Comparison of ENCODE assay signal across 10 cellular contexts in genomic region chr3:116135462-116135861, GRCh38.
DNase-seq lines count a peak whose midpoint lies in the region; ATAC-seq lines count a peak whose summit lies in the region.
"Had no signal": no experiment of that assay in that cellular context is flagged by ENCODE, and none has a peak within 500 bp of the region (broad histone marks: within the 10 kb centered on the region; RNA-seq: fewer than 3 reads in every experiment).

No MANE protein-coding gene starts in this region.

- ATAC-seq in GM21390 (IDR thresholded peaks at IDR 0.05; ENCODE audit: unreplicated experiment): no peak
- ATAC-seq: activated naive CD4-positive, alpha-beta T cell treated with anti-CD3 and anti-CD28 coated beads, Interleukin-2, amount 50 U/mL, for 72 hours had no signal

- DNase-seq in M059J (ENCODE audit: low read depth) (peak; percentile 91), left kidney (ENCODE audit: low read depth, low spot score) (peak; percentile 89), superior temporal gyrus (ENCODE audit: extremely low spot score) (peak; percentile 79), NCI-H1105 treated with DMSO at 0.1 percent for 48 hours (lab: John Stamatoyannopoulos, UW) (no peak)
- DNase-seq in activated CD4-positive, alpha-beta T cell treated with anti-CD3 and anti-CD28 coated beads for 4 hours: no peak
- DNase-seq: NCI-H510A treated with DMSO at 0.1 percent for 48 hours had no signal

- peak overlapping the region; percentile 30 for H3K27ac ChIP-seq in cingulate gyrus (ENCODE audit: low read depth, low read length)
- H3K27ac ChIP-seq: vagina had no signal

Comparison
In these comparisons a context has a peak if more than half of its experiments do, and no peak if none do; other contexts are left out.
1. DNase-seq: peak in M059J (single experiment), left kidney (single experiment) and superior temporal gyrus (single experiment); none in activated CD4-positive, alpha-beta T cell treated with anti-CD3 and anti-CD28 coated beads for 4 hours (0 of 2) and NCI-H1105 treated with DMSO at 0.1 percent for 48 hours (single experiment).